ENCODE assay signal across 19 cellular contexts in genomic region chr2:2788076-2788475, GRCh38.
DNase-seq lines count a peak whose midpoint lies in the region; ATAC-seq and TF ChIP-seq lines count a peak whose summit lies in the region.
"Had no signal": no experiment of that assay in that cellular context is flagged by ENCODE, and none has a peak within 500 bp of the region (broad histone marks: within the 10 kb centered on the region; RNA-seq: fewer than 3 reads in every experiment).

No MANE protein-coding gene starts in this region.

- TF ChIP-seq CTCF in WERI-Rb-1 (IDR thresholded peaks at IDR 0.05; ENCODE audit: low read depth, low read length) (no peak), vagina (IDR thresholded peaks at IDR 0.05) (no peak)

- H3K27ac ChIP-seq in WERI-Rb-1 (peak overlapping the region; percentile 0), vagina (no peak overlapping the region)
- H3K27ac ChIP-seq: 22Rv1, lower lobe of right lung had no signal

- H3K4me3 ChIP-seq in WERI-Rb-1 (ENCODE audit: low read depth, low read length) (no peak overlapping the region), vagina (no peak overlapping the region)
- H3K4me3 ChIP-seq: lower lobe of right lung had no signal

- TF ChIP-seq POLR2A in vagina (IDR thresholded peaks at IDR 0.05) = no peak

- H3K27me3 ChIP-seq in WERI-Rb-1 (ENCODE audit: insufficient read depth, low read depth, severe bottlenecking) (no peaks in the 10 kb centered on the region), vagina (no peaks in the 10 kb centered on the region)

- intact Hi-C loops in vagina (cut with DNase I) = no loop called here

- ATAC-seq in HG03432 (IDR thresholded peaks at IDR 0.05; ENCODE audit: unreplicated experiment) (no peak), HG03571 (IDR thresholded peaks at IDR 0.05; ENCODE audit: unreplicated experiment) (no peak)
- ATAC-seq: activated T-cell treated with anti-CD3 and anti-CD28 coated beads, Interleukin-2, amount 50 U/mL, for 72 hours; lower lobe of right lung; naive thymus-derived CD4-positive, alpha-beta T cell; stimulated activated naive B cell treated with anti-CD40 and anti-IgM and Interleukin-4, amounts not matched to agents 10 μg/mL and 1 μg/mL and 100 μg/mL, for 72 hours had no signal

- DNase-seq in NCI-H1092 treated with DMSO at 0.1 percent for 48 hours (lab: John Stamatoyannopoulos, UW) = peak; percentile 21
- no peak for DNase-seq in NCI-H1092 (lab: John Stamatoyannopoulos, UW)
- peak; percentile 86 for DNase-seq in NCI-H146 treated with DMSO at 0.1 percent for 48 hours (lab: John Stamatoyannopoulos, UW; ENCODE audit: unreplicated experiment)
- peak; percentile 69 for DNase-seq in WERI-Rb-1
- DNase-seq in left kidney (ENCODE audit: low read depth, low spot score) = peak; percentile 33
- DNase-seq in vagina (ENCODE audit: extremely low spot score in 2 of 2) = no peak
- DNase-seq: activated CD4-positive, alpha-beta memory T cell treated with anti-CD3 and anti-CD28 coated beads for 36 hours; activated T-cell treated with anti-CD3 and anti-CD28 coated beads, Interleukin-2, amount 50 U/mL, for 72 hours; C1 segment of cervical spinal cord; DND-41; IMR-90; lower lobe of right lung; MV-4-11; naive thymus-derived CD4-positive, alpha-beta T cell; RPMI8226; stimulated activated naive B cell treated with anti-CD40 and anti-IgM and Interleukin-4, amounts not matched to agents 10 μg/mL and 1 μg/mL and 100 μg/mL, for 72 hours had no signal

- H3K36me3 ChIP-seq in WERI-Rb-1 (no peaks in the 10 kb centered on the region), vagina (no peaks in the 10 kb centered on the region)
- H3K36me3 ChIP-seq: lower lobe of right lung had no signal

- no peaks in the 10 kb centered on the region for H3K4me1 ChIP-seq in vagina
- H3K4me1 ChIP-seq: lower lobe of right lung had no signal

- peaks cover 3% of the 10 kb centered on the region for H3K9me3 ChIP-seq in WERI-Rb-1 (ENCODE audit: severe bottlenecking)
- no peaks in the 10 kb centered on the region for H3K9me3 ChIP-seq in vagina
- H3K9me3 ChIP-seq: lower lobe of right lung had no signal

Comparison
In these comparisons a context has a peak if more than half of its experiments do, and no peak if none do; other contexts are left out.
1. DNase-seq: peak in NCI-H1092 treated with DMSO at 0.1 percent for 48 hours (single experiment), NCI-H146 treated with DMSO at 0.1 percent for 48 hours (single experiment), WERI-Rb-1 (single experiment) and left kidney (single experiment); none in NCI-H1092 (single experiment) and vagina (0 of 2).